15 cellular contexts compared by ENCODE assay signal in the genomic region with DNA sequence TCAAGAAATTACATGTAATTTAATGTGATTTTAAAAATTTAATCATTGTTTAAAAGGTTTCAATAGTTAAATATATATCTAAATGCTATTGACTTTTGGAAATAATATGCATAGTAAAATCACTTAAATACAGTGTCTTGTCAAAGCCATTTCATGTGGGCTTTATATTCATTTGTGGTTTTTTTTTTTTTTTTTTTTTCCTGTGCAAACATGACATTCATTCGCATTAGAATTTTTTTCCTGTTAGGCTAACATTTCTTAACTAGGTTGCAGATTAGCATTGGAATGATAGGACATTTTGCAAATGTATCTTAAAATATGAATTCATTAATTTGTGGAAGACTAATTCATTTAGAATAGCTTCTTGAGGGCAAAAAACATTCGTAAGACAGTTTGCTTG.
A peak's percentile ranks its signal among the peaks of the same experiment; 100 is the strongest.
DNase-seq lines count a peak whose midpoint lies in the region; ATAC-seq and TF ChIP-seq lines count a peak whose summit lies in the region.
"Had no signal": no experiment of that assay in that cellular context is flagged by ENCODE, and none has a peak within 500 bp of the region (broad histone marks: within the 10 kb centered on the region; RNA-seq: fewer than 3 reads in every experiment).

No MANE protein-coding gene starts in this region.

- H3K27ac ChIP-seq in SK-N-MC: peak overlapping the region; percentile 22; the same call in 1 of the 2 replicates
- H3K27ac ChIP-seq in neural cell (ENCODE audit: low read length): peak overlapping the region; percentile 96
- H3K27ac ChIP-seq: BLaER1 treated with 17β-estradiol and CSF1 and Interleukin-3, amounts not matched to agents 10 nM and 100 nM had no signal

- TF ChIP-seq CTCF in neural cell (IDR thresholded peaks at IDR 0.05; ENCODE audit: poor library complexity, severe bottlenecking): no peak

- no peak overlapping the region for H2AFZ ChIP-seq in neural cell (ENCODE audit: low read depth, low read length)
- H2AFZ ChIP-seq: GM23338 had no signal

- peaks cover 97% of the 10 kb centered on the region for H3K79me2 ChIP-seq in neural cell (replicated peaks; ENCODE audit: insufficient read depth, low read length)

- H3F3A ChIP-seq in neural cell (ENCODE audit: insufficient read depth, low read length, poor library complexity, severe bottlenecking): peaks cover 11% of the 10 kb centered on the region

- no peak overlapping the region for H3K27ac Mint-ChIP-seq in stimulated activated memory B cell treated with anti-CD40 and anti-IgM and Interleukin-4, amounts not matched to agents 10 μg/mL and 1 μg/mL and 100 μg/mL, for 72 hours
- H3K27ac Mint-ChIP-seq: CD4-positive, CD25-positive, alpha-beta regulatory T cell; GM23338 had no signal

- DNase-seq in NCI-H146 (lab: John Stamatoyannopoulos, UW): peak; percentile 16
- DNase-seq in NCI-H146 treated with DMSO at 0.1 percent for 48 hours (lab: John Stamatoyannopoulos, UW; ENCODE audit: unreplicated experiment): no peak
- no peak for DNase-seq in SK-N-MC (ENCODE audit: low read depth, low spot score)
- DNase-seq in left ventricle myocardium superior: no peak
- no peak for DNase-seq in NCI-H1105 (lab: John Stamatoyannopoulos, UW)
- DNase-seq: 8988T; ACHN; CD4-positive, CD25-positive, alpha-beta regulatory T cell; DMS79; H7 had no signal

- no peaks in the 10 kb centered on the region for H3K36me3 ChIP-seq in SK-N-MC (ENCODE audit: insufficient read depth, low read length)
- no peaks in the 10 kb centered on the region for H3K36me3 ChIP-seq in neural cell (ENCODE audit: insufficient read depth, low read length)
- H3K36me3 ChIP-seq: BLaER1 treated with 17β-estradiol and CSF1 and Interleukin-3, amounts not matched to agents 10 nM and 100 nM had no signal

- no peaks in the 10 kb centered on the region for H3K27me3 Mint-ChIP-seq in stimulated activated memory B cell treated with anti-CD40 and anti-IgM and Interleukin-4, amounts not matched to agents 10 μg/mL and 1 μg/mL and 100 μg/mL, for 72 hours
- H3K27me3 Mint-ChIP-seq: CD4-positive, CD25-positive, alpha-beta regulatory T cell had no signal

- no peak overlapping the region for H3K9ac ChIP-seq in SK-N-MC (ENCODE audit: insufficient read length)
- H3K9ac ChIP-seq in neural cell (ENCODE audit: low read length): no peak overlapping the region
- H3K9ac ChIP-seq: BLaER1 treated with 17β-estradiol and CSF1 and Interleukin-3, amounts not matched to agents 10 nM and 100 nM had no signal

- no peaks in the 10 kb centered on the region for H4K20me1 ChIP-seq in neural cell (ENCODE audit: insufficient read depth)

- H3K36me3 Mint-ChIP-seq in stimulated activated memory B cell treated with anti-CD40 and anti-IgM and Interleukin-4, amounts not matched to agents 10 μg/mL and 1 μg/mL and 100 μg/mL, for 72 hours: no peaks in the 10 kb centered on the region
- H3K36me3 Mint-ChIP-seq: CD4-positive, CD25-positive, alpha-beta regulatory T cell had no signal

- H3K4me1 Mint-ChIP-seq in stimulated activated memory B cell treated with anti-CD40 and anti-IgM and Interleukin-4, amounts not matched to agents 10 μg/mL and 1 μg/mL and 100 μg/mL, for 72 hours: peaks cover 4% of the 10 kb centered on the region

- H3K4me3 ChIP-seq in SK-N-MC (peak overlapping the region; percentile 22; the same call in 1 of the 2 replicates), neural cell (ENCODE audit: low read length) (no peak overlapping the region)
- H3K4me3 ChIP-seq: BLaER1 treated with 17β-estradiol and CSF1 and Interleukin-3, amounts not matched to agents 10 nM and 100 nM; GM23338 had no signal

- H3K4me3 Mint-ChIP-seq in stimulated activated memory B cell treated with anti-CD40 and anti-IgM and Interleukin-4, amounts not matched to agents 10 μg/mL and 1 μg/mL and 100 μg/mL, for 72 hours: no peak overlapping the region
- H3K4me3 Mint-ChIP-seq: CD4-positive, CD25-positive, alpha-beta regulatory T cell; GM23338 had no signal

- H3K9me3 ChIP-seq in SK-N-MC (ENCODE audit: low read depth, low read length): no peaks in the 10 kb centered on the region
- H3K9me3 ChIP-seq in neural cell (ENCODE audit: low read length): no peaks in the 10 kb centered on the region
- H3K9me3 ChIP-seq: BLaER1 treated with 17β-estradiol and CSF1 and Interleukin-3, amounts not matched to agents 10 nM and 100 nM had no signal

- no peak for TF ChIP-seq EP300 in neural cell (conservative IDR thresholded peaks at IDR 0.05; ENCODE audit: poor library complexity, severe bottlenecking)

- no peaks in the 10 kb centered on the region for H3K9me2 ChIP-seq in neural cell (ENCODE audit: insufficient read depth, low read length)

- H3K9me3 Mint-ChIP-seq in stimulated activated memory B cell treated with anti-CD40 and anti-IgM and Interleukin-4, amounts not matched to agents 10 μg/mL and 1 μg/mL and 100 μg/mL, for 72 hours: no peaks in the 10 kb centered on the region
- H3K9me3 Mint-ChIP-seq: CD4-positive, CD25-positive, alpha-beta regulatory T cell; GM23338 had no signal

- TF ChIP-seq RAD21 in neural cell (conservative IDR thresholded peaks at IDR 0.05): no peak

- intact Hi-C loops in left ventricle myocardium superior (cut with micrococcal nuclease): no loop called here

- peak overlapping the region; percentile 0 for H3K4me2 ChIP-seq in neural cell (ENCODE audit: low read length)
- H3K4me2 ChIP-seq: BLaER1 treated with 17β-estradiol and CSF1 and Interleukin-3, amounts not matched to agents 10 nM and 100 nM had no signal

- ATAC-seq in stimulated activated memory B cell treated with anti-CD40 and anti-IgM and Interleukin-4, amounts not matched to agents 10 μg/mL and 1 μg/mL and 100 μg/mL, for 72 hours: no peak
- ATAC-seq in left ventricle myocardium superior: no peak
- ATAC-seq: GM23338, HepG2 had no signal

- H3K27me3 ChIP-seq in neural cell (ENCODE audit: insufficient read depth, low read depth, low read length): no peaks in the 10 kb centered on the region

TF ChIP-seq in neural cell, 6 proteins besides CTCF, POLR2A, EP300 and RAD21:
- TF ChIP-seq POLR2AphosphoS5 (IDR thresholded peaks at IDR 0.05): no peak
- TF ChIP-seq SMC3 (conservative IDR thresholded peaks at IDR 0.05; ENCODE audit: poor library complexity): no peak
- TF ChIP-seq EZH2 (IDR thresholded peaks at IDR 0.05; ENCODE audit: borderline replicate concordance, insufficient read depth, low read length, poor library complexity, severe bottlenecking): no peak
TF ChIP-seq in neural cell: peak in this region for 0.
